Comparison of ENCODE assay signal across 2 cellular contexts in the genomic region with DNA sequence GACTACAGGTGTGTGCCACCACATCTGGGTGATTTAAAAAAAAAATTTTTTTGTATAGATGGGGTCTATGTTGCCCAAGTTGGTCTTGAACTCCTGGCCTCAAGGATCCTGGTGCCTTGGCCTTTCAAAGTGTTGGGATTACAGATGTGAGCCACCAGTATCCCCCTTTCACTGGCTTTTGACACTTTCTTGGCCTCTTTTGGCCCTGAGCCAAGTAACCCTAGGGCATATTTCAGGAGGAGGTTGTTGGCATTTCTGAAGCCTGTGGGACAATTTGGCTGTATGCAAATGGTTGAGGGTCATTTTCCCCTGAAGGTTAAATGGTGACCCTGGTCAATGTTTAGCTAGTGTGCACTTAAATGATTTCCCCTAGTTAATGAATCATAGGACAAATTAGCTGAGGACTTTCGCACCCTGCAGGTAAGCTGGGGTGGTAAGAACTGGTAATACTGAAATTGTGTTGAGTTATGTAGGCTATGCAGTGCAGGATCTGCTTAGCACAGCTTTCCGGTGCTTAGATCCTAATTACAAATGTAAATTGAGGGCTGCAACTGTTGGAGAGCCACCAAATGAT.
A peak's percentile ranks its signal among the peaks of the same experiment; 100 is the strongest.
TF ChIP-seq lines count a peak whose summit lies in the region.

No MANE protein-coding gene starts in this region.

TF ChIP-seq in GM12878, 131 proteins besides CTCF, POLR2A, EP300 and RAD21:
- peak; percentile 64 for TF ChIP-seq SMAD1 (IDR thresholded peaks at IDR 0.05; ENCODE audit: low read depth, partially characterized antibody)
- TF ChIP-seq, protein P1, sequence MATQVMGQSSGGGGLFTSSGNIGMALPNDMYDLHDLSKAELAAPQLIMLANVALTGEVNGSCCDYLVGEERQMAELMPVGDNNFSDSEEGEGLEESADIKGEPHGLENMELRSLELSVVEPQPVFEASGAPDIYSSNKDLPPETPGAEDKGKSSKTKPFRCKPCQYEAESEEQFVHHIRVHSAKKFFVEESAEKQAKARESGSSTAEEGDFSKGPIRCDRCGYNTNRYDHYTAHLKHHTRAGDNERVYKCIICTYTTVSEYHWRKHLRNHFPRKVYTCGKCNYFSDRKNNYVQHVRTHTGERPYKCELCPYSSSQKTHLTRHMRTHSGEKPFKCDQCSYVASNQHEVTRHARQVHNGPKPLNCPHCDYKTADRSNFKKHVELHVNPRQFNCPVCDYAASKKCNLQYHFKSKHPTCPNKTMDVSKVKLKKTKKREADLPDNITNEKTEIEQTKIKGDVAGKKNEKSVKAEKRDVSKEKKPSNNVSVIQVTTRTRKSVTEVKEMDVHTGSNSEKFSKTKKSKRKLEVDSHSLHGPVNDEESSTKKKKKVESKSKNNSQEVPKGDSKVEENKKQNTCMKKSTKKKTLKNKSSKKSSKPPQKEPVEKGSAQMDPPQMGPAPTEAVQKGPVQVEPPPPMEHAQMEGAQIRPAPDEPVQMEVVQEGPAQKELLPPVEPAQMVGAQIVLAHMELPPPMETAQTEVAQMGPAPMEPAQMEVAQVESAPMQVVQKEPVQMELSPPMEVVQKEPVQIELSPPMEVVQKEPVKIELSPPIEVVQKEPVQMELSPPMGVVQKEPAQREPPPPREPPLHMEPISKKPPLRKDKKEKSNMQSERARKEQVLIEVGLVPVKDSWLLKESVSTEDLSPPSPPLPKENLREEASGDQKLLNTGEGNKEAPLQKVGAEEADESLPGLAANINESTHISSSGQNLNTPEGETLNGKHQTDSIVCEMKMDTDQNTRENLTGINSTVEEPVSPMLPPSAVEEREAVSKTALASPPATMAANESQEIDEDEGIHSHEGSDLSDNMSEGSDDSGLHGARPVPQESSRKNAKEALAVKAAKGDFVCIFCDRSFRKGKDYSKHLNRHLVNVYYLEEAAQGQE (IDR thresholded peaks at IDR 0.05; ENCODE audit: low read depth, low read length): no peak
- TF ChIP-seq NR2F1 (conservative IDR thresholded peaks at IDR 0.05): peak; percentile 66

TF ChIP-seq in HepG2, 621 proteins besides CTCF, POLR2A, EP300 and RAD21:
- TF ChIP-seq LCORL (IDR thresholded peaks at IDR 0.05): peak; percentile 54
- TF ChIP-seq LCORL (CRISPR knock-in tag; IDR thresholded peaks at IDR 0.05): no peak
- no peak for TF ChIP-seq ZNF256 (CRISPR knock-in tag; conservative IDR thresholded peaks at IDR 0.05)
- no peak for TF ChIP-seq ZFX (CRISPR knock-in tag; IDR thresholded peaks at IDR 0.05; ENCODE audit: low read depth)
- TF ChIP-seq, protein P2, sequence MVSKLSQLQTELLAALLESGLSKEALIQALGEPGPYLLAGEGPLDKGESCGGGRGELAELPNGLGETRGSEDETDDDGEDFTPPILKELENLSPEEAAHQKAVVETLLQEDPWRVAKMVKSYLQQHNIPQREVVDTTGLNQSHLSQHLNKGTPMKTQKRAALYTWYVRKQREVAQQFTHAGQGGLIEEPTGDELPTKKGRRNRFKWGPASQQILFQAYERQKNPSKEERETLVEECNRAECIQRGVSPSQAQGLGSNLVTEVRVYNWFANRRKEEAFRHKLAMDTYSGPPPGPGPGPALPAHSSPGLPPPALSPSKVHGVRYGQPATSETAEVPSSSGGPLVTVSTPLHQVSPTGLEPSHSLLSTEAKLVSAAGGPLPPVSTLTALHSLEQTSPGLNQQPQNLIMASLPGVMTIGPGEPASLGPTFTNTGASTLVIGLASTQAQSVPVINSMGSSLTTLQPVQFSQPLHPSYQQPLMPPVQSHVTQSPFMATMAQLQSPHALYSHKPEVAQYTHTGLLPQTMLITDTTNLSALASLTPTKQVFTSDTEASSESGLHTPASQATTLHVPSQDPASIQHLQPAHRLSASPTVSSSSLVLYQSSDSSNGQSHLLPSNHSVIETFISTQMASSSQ (IDR thresholded peaks at IDR 0.05; ENCODE audit: low read depth): 0 out of 2 replicates have a peak, but pooled peaks have one; percentile 34
- TF ChIP-seq, protein P2 (CRISPR knock-in tag; IDR thresholded peaks at IDR 0.05; ENCODE audit: borderline replicate concordance): no peak
TF ChIP-seq in HepG2: peak in this region for 2.
